In the genomic region with DNA sequence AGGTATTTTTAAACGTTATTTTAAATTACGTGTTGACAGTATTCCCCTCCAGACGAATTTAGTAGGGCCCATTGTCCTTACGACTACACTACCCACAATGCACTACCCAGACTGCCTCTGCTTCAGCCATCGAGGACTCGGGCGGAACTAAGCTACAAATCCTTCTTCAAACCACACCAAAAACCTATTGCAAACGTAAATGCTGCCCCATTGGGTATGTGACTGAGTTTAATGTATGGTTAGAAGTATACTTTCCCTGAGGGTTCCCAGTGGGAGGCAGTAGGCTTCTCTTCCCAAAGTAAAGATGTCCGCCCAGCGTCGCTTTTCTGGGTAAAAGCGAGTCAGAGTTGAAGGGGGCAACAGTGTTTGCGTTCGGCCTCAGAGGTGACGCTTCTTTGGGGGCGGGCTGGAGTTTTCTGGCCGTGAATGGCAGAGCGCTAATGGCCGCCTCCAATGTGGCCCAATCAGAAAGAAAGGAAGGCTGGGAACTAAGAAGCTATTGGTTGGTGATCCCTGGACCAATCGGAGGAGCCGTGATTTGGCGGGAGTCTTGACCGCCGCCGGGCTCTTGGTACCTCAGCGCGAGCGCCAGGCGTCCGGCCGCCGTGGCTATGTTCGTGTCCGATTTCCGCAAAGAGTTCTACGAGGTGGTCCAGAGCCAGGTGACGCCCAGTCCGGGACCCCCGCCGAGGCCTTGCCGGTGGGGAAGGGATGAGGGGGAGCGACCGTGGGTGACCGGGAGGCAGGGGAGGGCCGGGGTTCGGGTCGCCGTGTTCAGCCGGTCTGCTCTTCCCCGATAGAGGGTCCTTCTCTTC, we compare ENCODE assay signal across 8 cellular contexts. TPM values are rescaled to one million over a fixed set of nuclear protein-coding genes. Genes with fewer than 3 reads are reported as not detected.
DNase-seq lines count a peak whose midpoint lies in the region; ATAC-seq and TF ChIP-seq lines count a peak whose summit lies in the region.

CDC45 (plus strand) TSS at position 563 of the 815 bp plus-strand sequence; CDS start at position 612, 49 bp downstream.

- H3K79me2 ChIP-seq in KMS-11 (ENCODE audit: insufficient read depth, low read depth): peaks cover 58% of the 10 kb centered on the region

- H3K27me3 ChIP-seq in KMS-11 (ENCODE audit: insufficient read depth, low read depth) (no peaks in the 10 kb centered on the region), Peyer's patch (no peaks in the 10 kb centered on the region), esophagus (ENCODE audit: control insufficient read depth in 1 of 2, insufficient read depth in 2 of 2, low read length in 2 of 2) (no peaks in the 10 kb centered on the region), mucosa of stomach (ENCODE audit: control insufficient read depth, insufficient read depth, low read length) (no peaks in the 10 kb centered on the region)

- peak; percentile 84 for ATAC-seq in GM21737 (IDR thresholded peaks at IDR 0.05; ENCODE audit: unreplicated experiment)

- H3K4me2 ChIP-seq in KMS-11: peak within 1 kb of the TSS; percentile 77

- H3K4me3 ChIP-seq in KMS-11 (IDR thresholded peaks at IDR 0.05; ENCODE audit: insufficient read depth, low read depth, low read length) (no peak within 1 kb of the TSS), Peyer's patch (peak within 1 kb of the TSS; percentile 76 to 93 (median 82)), esophagus (ENCODE audit: low read depth in 1 of 2, low read length in 2 of 2) (peak within 1 kb of the TSS; percentile 81), mucosa of stomach (ENCODE audit: low read length) (peak within 1 kb of the TSS; percentile 80)

- WGBS in esophagus, 2 donors: 0% methylated on average over 50 of the region's 50 CpGs

- 0 out of 2 replicates have a peak, but pooled peaks cover 3% of the 10 kb centered on the region for H3K36me3 ChIP-seq in KMS-11 (ENCODE audit: insufficient read depth)
- H3K36me3 ChIP-seq in Peyer's patch: peaks cover 0 to 8% (median 0%) of the 10 kb centered on the region in 3 donors
- H3K36me3 ChIP-seq in esophagus (ENCODE audit: control insufficient read depth in 2 of 2, insufficient read depth in 2 of 2, low read length in 1 of 2): peaks cover 3% of the 10 kb centered on the region in 2 donors
- no peaks in the 10 kb centered on the region for H3K36me3 ChIP-seq in mucosa of stomach (ENCODE audit: control insufficient read depth, insufficient read depth, low read length)

- DNase-seq in DMS53 treated with DMSO at 0.1 percent for 48 hours (lab: John Stamatoyannopoulos, UW; ENCODE audit: unreplicated experiment): peak; percentile 80
- DNase-seq in Peyer's patch: peak; percentile 93 to 98 (median 95)
- DNase-seq in activated T-cell treated with anti-CD3 and anti-CD28 coated beads, Interleukin-2, amount 50 U/mL, for 48 hours: peak; percentile 94 to 95
- peak; percentile 81 to 85 for DNase-seq in stimulated activated CD8-positive, alpha-beta memory T cell treated with anti-CD3 and anti-CD28 coated beads, Interleukin-7, amount 100 ng/mL, for 1 hour (ENCODE audit: low read depth in 2 of 2)

- H4K20me1 ChIP-seq in KMS-11 (ENCODE audit: insufficient read depth): no peaks in the 10 kb centered on the region; the same call in 1 of the 2 replicates

- peak within 1 kb of the TSS; percentile 97 for H3K9ac ChIP-seq in KMS-11
- peak within 1 kb of the TSS; percentile 77 for H3K9ac ChIP-seq in mucosa of stomach (ENCODE audit: low read length)

- no peak for TF ChIP-seq POLR2A in Peyer's patch (IDR thresholded peaks at IDR 0.05)

- H3K4me1 ChIP-seq in KMS-11 (ENCODE audit: low read depth, poor library complexity, severe bottlenecking) (peaks cover 19% of the 10 kb centered on the region), Peyer's patch (peaks cover 0 to 21% (median 6%) of the 10 kb centered on the region in 4 donors), esophagus (ENCODE audit: control insufficient read depth in 2 of 2, insufficient read depth in 2 of 2, low read length in 1 of 2) (peaks cover 0 to 4% of the 10 kb centered on the region in 2 donors), mucosa of stomach (ENCODE audit: control insufficient read depth, insufficient read depth, low read length) (no peaks in the 10 kb centered on the region)

- H3K27ac ChIP-seq in KMS-11 (peak within 1 kb of the TSS; percentile 98), Peyer's patch (peak within 1 kb of the TSS; percentile 85 to 96 (median 92)), esophagus (ENCODE audit: low read depth in 2 of 2, low read length in 1 of 2) (peak within 1 kb of the TSS; percentile 93 to 94)

- TF ChIP-seq CTCF in KMS-11 (conservative IDR thresholded peaks at IDR 0.05; ENCODE audit: low read depth, low read length): no peak
- TF ChIP-seq CTCF in Peyer's patch (IDR thresholded peaks at IDR 0.05): no peak

- H3K9me3 ChIP-seq in Peyer's patch (no peaks in the 10 kb centered on the region), esophagus (ENCODE audit: control insufficient read depth in 2 of 2, insufficient read depth in 1 of 2, low read depth in 1 of 2, low read length in 1 of 2) (no peaks in the 10 kb centered on the region), mucosa of stomach (ENCODE audit: control insufficient read depth, low read length) (no peaks in the 10 kb centered on the region)

- H2AFZ ChIP-seq in KMS-11 (ENCODE audit: low read depth): peak within 1 kb of the TSS; percentile 92

RNA-seq across cellular contexts. Expression of gene CDC45, which starts in this region (rescaled TPM):
- 10 to 100 TPM in 1 of 4 donors, 1 to 10 TPM in 2, not detected in 1; 3.2 to 28.9 (median 7.5) TPM for total RNA-seq in Peyer's patch
- polyA plus RNA-seq in esophagus: 10 to 100 TPM in 1 of 2 donors, 1 to 10 TPM in 1; 9.6 to 12.1 TPM
